Comparison of ENCODE assay signal across 8 cellular contexts in the genomic region with DNA sequence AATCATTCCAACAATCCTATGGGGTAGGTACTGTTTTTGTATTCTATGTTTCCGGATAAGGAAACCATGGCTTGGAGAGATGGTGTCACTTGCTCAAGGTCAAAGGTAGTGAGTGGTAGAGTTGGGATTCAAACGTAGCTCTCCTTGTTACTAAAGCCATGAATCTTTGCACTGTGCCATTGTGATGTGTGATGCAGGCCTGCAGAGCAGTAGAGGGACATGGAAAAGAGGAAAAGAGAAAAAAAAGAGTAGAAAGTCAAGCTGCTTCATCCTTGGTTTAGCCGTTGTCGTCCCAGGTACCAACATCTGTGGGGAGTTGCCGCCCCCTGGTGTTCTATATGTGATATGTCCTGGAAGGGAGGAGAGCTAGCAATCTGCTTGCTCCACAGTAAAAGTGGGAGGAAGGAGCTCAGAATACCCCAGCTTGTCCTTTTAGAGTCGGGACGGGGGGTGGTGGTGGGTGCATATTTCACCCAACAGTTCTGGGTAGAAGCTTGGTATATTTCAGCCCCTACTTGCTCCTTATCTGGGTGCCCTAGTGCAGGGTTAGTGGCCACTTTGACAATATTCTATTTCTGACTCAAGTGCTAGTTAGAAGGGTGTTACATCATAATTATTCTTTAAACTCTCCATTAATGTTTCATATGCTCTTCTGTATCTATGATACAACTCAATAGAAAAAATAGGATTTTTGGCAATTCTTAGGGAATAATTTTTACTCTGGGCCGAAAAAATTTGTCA.
DNase-seq lines count a peak whose midpoint lies in the region; ATAC-seq, FAIRE-seq and TF ChIP-seq lines count a peak whose summit lies in the region.

No MANE protein-coding gene starts in this region.

- DNase-seq in EL: peak; percentile 77
- peak; percentile 55 for DNase-seq in MM.1S
- peak; percentile 71 to 75 for DNase-seq in SJSA1 (ENCODE audit: low read depth in 1 of 2, low spot score in 2 of 2)
- peak; percentile 53 for DNase-seq in activated effector memory CD4-positive, alpha-beta T cell treated with Interleukin-2 at 50 U/mL for 16 hours
- DNase-seq in frontal cortex (ENCODE audit: low spot score in 2 of 2): peak; percentile 72 to 78
- peak; percentile 61 for DNase-seq in omental fat pad (ENCODE audit: low spot score)
- DNase-seq in testis: peak; percentile 87
- no peak for DNase-seq in 8988T

- no peaks in the 10 kb centered on the region for H3K27me3 ChIP-seq in MM.1S (replicated peaks; ENCODE audit: insufficient read depth, low read length)
- no peaks in the 10 kb centered on the region for H3K27me3 ChIP-seq in SJSA1 (replicated peaks)
- H3K27me3 ChIP-seq in testis: no peaks in the 10 kb centered on the region

- intact Hi-C loops in testis (cut with DNase I; ENCODE audit: low total_unique reads): no loop called here

- 31% methylated on average over 8 of the region's 8 CpGs for WGBS in testis, 2 donors

- no peaks in the 10 kb centered on the region for H3K36me3 ChIP-seq in MM.1S (replicated peaks; ENCODE audit: insufficient read depth, low read length)
- no peaks in the 10 kb centered on the region for H3K36me3 ChIP-seq in SJSA1
- H3K36me3 ChIP-seq in testis (ENCODE audit: low read depth, missing control alignments): no peaks in the 10 kb centered on the region

- no peak overlapping the region for H3K9ac ChIP-seq in MM.1S (ENCODE audit: low read length)

- no peak overlapping the region for H2AFZ ChIP-seq in MM.1S (ENCODE audit: low read length)

- H4K20me1 ChIP-seq in MM.1S (ENCODE audit: insufficient read depth, low read length): no peaks in the 10 kb centered on the region

- H3K4me3 ChIP-seq in MM.1S (ENCODE audit: low read length): no peak overlapping the region
- H3K4me3 ChIP-seq in SJSA1: no peak overlapping the region
- no peak overlapping the region for H3K4me3 ChIP-seq in testis

- H3K9me2 ChIP-seq in MM.1S (replicated peaks; ENCODE audit: insufficient read depth, low read length): no peaks in the 10 kb centered on the region

- no peaks in the 10 kb centered on the region for H3K4me1 ChIP-seq in MM.1S (ENCODE audit: low read length)
- no peaks in the 10 kb centered on the region for H3K4me1 ChIP-seq in SJSA1 (replicated peaks)
- H3K4me1 ChIP-seq in testis: peaks cover 5% of the 10 kb centered on the region

- peak; percentile 80 for TF ChIP-seq CTCF in MM.1S (IDR thresholded peaks at IDR 0.05; ENCODE audit: low read length)
- peak in 2 of 3 donors; percentile 54 to 92 for TF ChIP-seq CTCF in omental fat pad (IDR thresholded peaks at IDR 0.05)
- peak; percentile 79 to 93 (median 91) for TF ChIP-seq CTCF in testis (IDR thresholded peaks at IDR 0.05)

- peak; percentile 8 for FAIRE-seq in frontal cortex (lab: Jason Lieb, UNC)

- H3K9me3 ChIP-seq in MM.1S (replicated peaks; ENCODE audit: insufficient read depth, low read length): no peaks in the 10 kb centered on the region
- no peaks in the 10 kb centered on the region for H3K9me3 ChIP-seq in SJSA1 (replicated peaks)
- no peaks in the 10 kb centered on the region for H3K9me3 ChIP-seq in testis

- no peak for ATAC-seq in omental fat pad (ENCODE audit: low FRiP score)

- H3K27ac ChIP-seq in MM.1S (ENCODE audit: low read length) (no peak overlapping the region), SJSA1 (no peak overlapping the region), testis (no peak overlapping the region)

- no peak overlapping the region for H3K4me2 ChIP-seq in MM.1S (ENCODE audit: low read depth, low read length)

- no peaks in the 10 kb centered on the region for H3F3A ChIP-seq in MM.1S (ENCODE audit: insufficient read depth, low read length)

- TF ChIP-seq POLR2A in testis (IDR thresholded peaks at IDR 0.05): no peak

- H3K79me2 ChIP-seq in MM.1S (ENCODE audit: low read length): no peaks in the 10 kb centered on the region
